In the genomic region with DNA sequence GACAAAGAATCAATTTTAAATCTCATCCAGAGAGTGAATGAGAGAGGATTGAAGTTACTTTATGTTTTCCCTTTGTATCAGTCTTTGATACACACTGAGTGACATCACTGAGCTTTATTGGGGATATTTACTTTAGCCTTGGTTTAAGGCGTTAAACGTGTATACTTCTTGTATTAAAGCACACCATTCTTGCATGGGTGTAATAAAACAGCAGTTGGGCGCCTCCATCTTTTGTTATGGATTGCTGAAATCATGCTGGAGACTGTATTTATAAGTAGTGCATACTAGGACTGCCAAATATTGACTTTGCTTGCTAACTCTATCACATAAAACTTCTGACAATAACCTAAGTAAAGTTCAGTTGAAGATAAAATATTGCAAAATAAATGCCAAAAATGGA, we compare ENCODE assay signal across 19 cellular contexts.
DNase-seq lines count a peak whose midpoint lies in the region; TF ChIP-seq lines count a peak whose summit lies in the region.
"Had no signal": no experiment of that assay in that cellular context is flagged by ENCODE, and none has a peak within 500 bp of the region (broad histone marks: within the 10 kb centered on the region; RNA-seq: fewer than 3 reads in every experiment).

No MANE protein-coding gene starts in this region.

- peaks cover 4% of the 10 kb centered on the region for H3K9me3 Mint-ChIP-seq in neural progenitor cell
- no peaks in the 10 kb centered on the region for H3K9me3 Mint-ChIP-seq in endodermal cell
- H3K9me3 Mint-ChIP-seq in activated T-helper 1 cell treated with anti-CD3 and anti-CD28 coated beads, Interleukin-12 subunit alpha, Interleukin-12 subunit beta, Interleukin-2, Interleukin-4 antibody, amounts not matched to agents 30 ng/mL and 10 ng/mL and 1 ng/mL, durations not matched to agents 14 hours and 24 hours and 36 hours, result peaks cover 5% of the 10 kb centered on the region

- H3K4me1 Mint-ChIP-seq in neural progenitor cell (no peaks in the 10 kb centered on the region), endodermal cell (no peaks in the 10 kb centered on the region)
- no peaks in the 10 kb centered on the region for H3K4me1 Mint-ChIP-seq in activated T-helper 1 cell treated with anti-CD3 and anti-CD28 coated beads, Interleukin-12 subunit alpha, Interleukin-12 subunit beta, Interleukin-2, Interleukin-4 antibody, amounts not matched to agents 30 ng/mL and 10 ng/mL and 1 ng/mL, durations not matched to agents 14 hours and 24 hours and 36 hours (ENCODE audit: low read depth)

- DNase-seq in DMS153 treated with DMSO at 0.1 percent for 48 hours (lab: John Stamatoyannopoulos, UW; ENCODE audit: unreplicated experiment), result peak; percentile 4
- DNase-seq in NCI-H2081 (lab: John Stamatoyannopoulos, UW), result peak; percentile 62 to 86
- DNase-seq in NCI-H69 (lab: John Stamatoyannopoulos, UW), result peak; percentile 93
- no peak for DNase-seq in neural progenitor cell (ENCODE audit: low spot score)
- no peak for DNase-seq in endodermal cell
- DNase-seq in activated T-helper 1 cell treated with anti-CD3 and anti-CD28 coated beads, Interleukin-12 subunit alpha, Interleukin-12 subunit beta, Interleukin-2, Interleukin-4 antibody, amounts not matched to agents 30 ng/mL and 10 ng/mL and 1 ng/mL, durations not matched to agents 14 hours and 24 hours and 36 hours (ENCODE audit: low spot score), result no peak
- DNase-seq in D341Med (ENCODE audit: low spot score), result no peak
- DNase-seq: ACHN; Caco-2; CD4-positive, alpha-beta T cell; DMS53; DND-41; EL; HCEC 1CT; IMR-90 had no signal

- intact Hi-C loops in activated T-helper 1 cell treated with anti-CD3 and anti-CD28 coated beads, Interleukin-12 subunit alpha, Interleukin-12 subunit beta, Interleukin-2, Interleukin-4 antibody, amounts not matched to agents 30 ng/mL and 10 ng/mL and 1 ng/mL, durations not matched to agents 14 hours and 24 hours and 36 hours (cut with micrococcal nuclease), result no loop called here

- H3K27me3 ChIP-seq in neural progenitor cell (no peaks in the 10 kb centered on the region), endodermal cell (ENCODE audit: control insufficient read depth, insufficient read depth, low read length, poor library complexity, severe bottlenecking) (no peaks in the 10 kb centered on the region)

- 87 to 92% methylated on average over 2 to 3 of the region's 3 CpGs for WGBS in endodermal cell (ENCODE audit: insufficient coverage in 1 of 2, insufficient read length in 1 of 2), 2 experiments

- no peak overlapping the region for H3K4me2 ChIP-seq in neural progenitor cell

- H3K4me1 ChIP-seq in neural progenitor cell (peaks cover 14% of the 10 kb centered on the region), endodermal cell (ENCODE audit: control insufficient read depth, insufficient read depth, low read length) (no peaks in the 10 kb centered on the region)
- H3K4me1 ChIP-seq: Caco-2 had no signal

- H3K36me3 Mint-ChIP-seq in neural progenitor cell, result no peaks in the 10 kb centered on the region
- H3K36me3 Mint-ChIP-seq in endodermal cell (ENCODE audit: low read depth), result no peaks in the 10 kb centered on the region
- no peaks in the 10 kb centered on the region for H3K36me3 Mint-ChIP-seq in activated T-helper 1 cell treated with anti-CD3 and anti-CD28 coated beads, Interleukin-12 subunit alpha, Interleukin-12 subunit beta, Interleukin-2, Interleukin-4 antibody, amounts not matched to agents 30 ng/mL and 10 ng/mL and 1 ng/mL, durations not matched to agents 14 hours and 24 hours and 36 hours (ENCODE audit: low read depth)

- no peaks in the 10 kb centered on the region for H4K20me1 ChIP-seq in neural progenitor cell (ENCODE audit: low read depth)

- H3K27me3 Mint-ChIP-seq in neural progenitor cell (ENCODE audit: insufficient read depth, low read depth), result no peaks in the 10 kb centered on the region
- H3K27me3 Mint-ChIP-seq in endodermal cell (ENCODE audit: insufficient read depth), result no peaks in the 10 kb centered on the region
- no peaks in the 10 kb centered on the region for H3K27me3 Mint-ChIP-seq in activated T-helper 1 cell treated with anti-CD3 and anti-CD28 coated beads, Interleukin-12 subunit alpha, Interleukin-12 subunit beta, Interleukin-2, Interleukin-4 antibody, amounts not matched to agents 30 ng/mL and 10 ng/mL and 1 ng/mL, durations not matched to agents 14 hours and 24 hours and 36 hours (ENCODE audit: insufficient read depth)
- H3K27me3 Mint-ChIP-seq: CD4-positive, alpha-beta T cell had no signal

- H3K36me3 ChIP-seq in neural progenitor cell (no peaks in the 10 kb centered on the region), endodermal cell (ENCODE audit: control insufficient read depth, insufficient read depth, low read length) (no peaks in the 10 kb centered on the region)

- H3K9me3 ChIP-seq in neural progenitor cell (ENCODE audit: low read depth) (no peaks in the 10 kb centered on the region), endodermal cell (ENCODE audit: control insufficient read depth, low read length) (no peaks in the 10 kb centered on the region)
- H3K9me3 ChIP-seq: Caco-2 had no signal

- peaks cover 16% of the 10 kb centered on the region for H3F3A ChIP-seq in neural progenitor cell (ENCODE audit: low read depth)

- H3K27ac ChIP-seq in 22Rv1 (peak overlapping the region; percentile 4; the same call in 1 of the 2 replicates), neural progenitor cell (no peak overlapping the region), endodermal cell (ENCODE audit: low read depth, low read length) (no peak overlapping the region)
- H3K27ac ChIP-seq: C4-2B had no signal

- no peak overlapping the region for H3K27ac Mint-ChIP-seq in neural progenitor cell
- H3K27ac Mint-ChIP-seq in endodermal cell, result no peak overlapping the region
- H3K27ac Mint-ChIP-seq in activated T-helper 1 cell treated with anti-CD3 and anti-CD28 coated beads, Interleukin-12 subunit alpha, Interleukin-12 subunit beta, Interleukin-2, Interleukin-4 antibody, amounts not matched to agents 30 ng/mL and 10 ng/mL and 1 ng/mL, durations not matched to agents 14 hours and 24 hours and 36 hours, result no peak overlapping the region
- H3K27ac Mint-ChIP-seq: CD4-positive, alpha-beta T cell had no signal

- H3K79me2 ChIP-seq in neural progenitor cell (ENCODE audit: low read depth), result no peaks in the 10 kb centered on the region

- H3K9ac ChIP-seq in neural progenitor cell (no peak overlapping the region), endodermal cell (ENCODE audit: extremely low read depth, low read length, poor library complexity, severe bottlenecking) (no peak overlapping the region)

- H3K4me3 ChIP-seq in neural progenitor cell (no peak overlapping the region), endodermal cell (ENCODE audit: low read length) (no peak overlapping the region)
- H3K4me3 ChIP-seq: GM12878, K562 had no signal

- no peak overlapping the region for H3K4me3 Mint-ChIP-seq in neural progenitor cell
- no peak overlapping the region for H3K4me3 Mint-ChIP-seq in endodermal cell
- H3K4me3 Mint-ChIP-seq in activated T-helper 1 cell treated with anti-CD3 and anti-CD28 coated beads, Interleukin-12 subunit alpha, Interleukin-12 subunit beta, Interleukin-2, Interleukin-4 antibody, amounts not matched to agents 30 ng/mL and 10 ng/mL and 1 ng/mL, durations not matched to agents 14 hours and 24 hours and 36 hours, result no peak overlapping the region
- H3K4me3 Mint-ChIP-seq: CD4-positive, alpha-beta T cell had no signal

- H2AFZ ChIP-seq in neural progenitor cell (replicated peaks), result no peak overlapping the region

- TF ChIP-seq CTCF in 22Rv1 (IDR thresholded peaks at IDR 0.05) (no peak), neural progenitor cell (IDR thresholded peaks at IDR 0.05) (no peak), endodermal cell (conservative IDR thresholded peaks at IDR 0.05) (no peak)

Comparison
In these comparisons a context has a peak if more than half of its experiments do, and no peak if none do; other contexts are left out.
1. DNase-seq: peak in DMS153 treated with DMSO at 0.1 percent for 48 hours (single experiment), NCI-H2081 (2 of 2) and NCI-H69 (single experiment); none in neural progenitor cell (single experiment), endodermal cell (single experiment), activated T-helper 1 cell treated with anti-CD3 and anti-CD28 coated beads, Interleukin-12 subunit alpha, Interleukin-12 subunit beta, Interleukin-2, Interleukin-4 antibody, amounts not matched to agents 30 ng/mL and 10 ng/mL and 1 ng/mL, durations not matched to agents 14 hours and 24 hours and 36 hours (single experiment) and D341Med (single experiment).